Comparison of ENCODE assay signal across 8 cellular contexts in genomic region chr5:178130234-178130575, GRCh38. TPM values are rescaled to one million over a fixed set of nuclear protein-coding genes. Genes with fewer than 3 reads are reported as not detected.
DNase-seq lines count a peak whose midpoint lies in the region; ATAC-seq and TF ChIP-seq lines count a peak whose summit lies in the region.
"Not testable (repeated sequence)": the region's sequence is repeated elsewhere in the genome, so short reads cannot be mapped to it uniquely, and the experiment has no call there.

No MANE protein-coding gene starts in this region.

- peaks cover 20% of the 10 kb centered on the region for H3K4me1 ChIP-seq in HAP-1
- H3K4me1 ChIP-seq in iPS-18a (ENCODE audit: control insufficient read depth, low read depth, low read length) = peaks cover 34% of the 10 kb centered on the region

- H3K4me3 ChIP-seq in AG04450 (ENCODE audit: low read depth, low read length) (peak overlapping the region; percentile 75), HAP-1 (peak overlapping the region; percentile 88), iPS-18a (ENCODE audit: low read length) (peak overlapping the region; percentile 86)

- H3K27me3 ChIP-seq in AG04450 (ENCODE audit: control insufficient read depth, insufficient read depth, low read length); HAP-1 (ENCODE audit: low read depth); iPS-18a (ENCODE audit: control insufficient read depth, insufficient read depth, low read length): not testable (repeated sequence)

- peak overlapping the region; percentile 82 for H3K9ac ChIP-seq in iPS-18a (ENCODE audit: low read length)

- ATAC-seq in effector memory CD8-positive, alpha-beta T cell (replicated peaks) = not testable (repeated sequence)

- TF ChIP-seq CTCF in AG04450 (IDR thresholded peaks at IDR 0.05; ENCODE audit: low read depth, low read length); nephron (IDR thresholded peaks at IDR 0.05; ENCODE audit: unreplicated experiment in 3 of 3): not testable (repeated sequence)

- CTCF ChIA-PET in AG04450 (lab: Charles Lee) = interaction anchor here (0.6 kb wide), 3 partner anchors 10 to 53 kb away, joined by 3 to 5 read pairs (median 3); no protein-coding TSS in a partner anchor

- not testable (repeated sequence) for H3K27me3 Mint-ChIP-seq in activated naive CD8-positive, alpha-beta T cell; effector memory CD8-positive, alpha-beta T cell; nephron (ENCODE audit: low read depth); stimulated activated naive CD8-positive, alpha-beta T cell treated with anti-CD3 and anti-CD28 coated beads, Interleukin-15, Interleukin-2, amounts not matched to agents 100 ng/mL and 50 ng/mL, for 24 hours

- POLR2A ChIA-PET in AG04450 (lab: Yijun Ruan, JAX) = not testable (repeated sequence)

- not testable (repeated sequence) for H3K9me3 ChIP-seq in AG04450 (ENCODE audit: control insufficient read depth, insufficient read depth, low read length); HAP-1; iPS-18a (ENCODE audit: control insufficient read depth, low read depth, low read length)

- H3K27ac ChIP-seq in AG04450 (ENCODE audit: low read depth, low read length) (peak overlapping the region; percentile 21), iPS-18a (ENCODE audit: low read length) (peak overlapping the region; percentile 68)

- H3K36me3 ChIP-seq in HAP-1 (replicated peaks); iPS-18a (ENCODE audit: control insufficient read depth, low read depth, low read length): not testable (repeated sequence)

- DNase-seq in AG04450 (ENCODE audit: low read depth, low spot score); HAP-1 (ENCODE audit: low spot score in 2 of 2); effector memory CD8-positive, alpha-beta T cell: not testable (repeated sequence)
- DNase-seq in SHP77 treated with DMSO at 0.1 percent for 48 hours (lab: John Stamatoyannopoulos, UW) = peak; percentile 44

- in situ Hi-C loops in HAP-1 (cut with MboI; ENCODE audit: low sequenced_read_pairs) = not testable (repeated sequence)

- peak overlapping the region; percentile 58 for H3K27ac Mint-ChIP-seq in activated naive CD8-positive, alpha-beta T cell
- peak overlapping the region; percentile 28 to 35 for H3K27ac Mint-ChIP-seq in effector memory CD8-positive, alpha-beta T cell
- H3K27ac Mint-ChIP-seq in nephron = peak overlapping the region; percentile 73 to 96 (median 93)
- peak overlapping the region; percentile 65 for H3K27ac Mint-ChIP-seq in stimulated activated naive CD8-positive, alpha-beta T cell treated with anti-CD3 and anti-CD28 coated beads, Interleukin-15, Interleukin-2, amounts not matched to agents 100 ng/mL and 50 ng/mL, for 24 hours

- peak overlapping the region; percentile 80 for H3K4me3 Mint-ChIP-seq in activated naive CD8-positive, alpha-beta T cell
- peak overlapping the region; percentile 64 to 65 for H3K4me3 Mint-ChIP-seq in effector memory CD8-positive, alpha-beta T cell
- H3K4me3 Mint-ChIP-seq in nephron = peak overlapping the region; percentile 78 to 86 (median 85)
- H3K4me3 Mint-ChIP-seq in stimulated activated naive CD8-positive, alpha-beta T cell treated with anti-CD3 and anti-CD28 coated beads, Interleukin-15, Interleukin-2, amounts not matched to agents 100 ng/mL and 50 ng/mL, for 24 hours = peak overlapping the region; percentile 79

- not testable (repeated sequence) for H3K36me3 Mint-ChIP-seq in activated naive CD8-positive, alpha-beta T cell
- H3K36me3 Mint-ChIP-seq in effector memory CD8-positive, alpha-beta T cell (ENCODE audit: insufficient read depth) = peaks cover 13% of the 10 kb centered on the region
- H3K36me3 Mint-ChIP-seq in nephron (ENCODE audit: low read depth) = peaks cover 12% of the 10 kb centered on the region
- peaks cover 24% of the 10 kb centered on the region for H3K36me3 Mint-ChIP-seq in stimulated activated naive CD8-positive, alpha-beta T cell treated with anti-CD3 and anti-CD28 coated beads, Interleukin-15, Interleukin-2, amounts not matched to agents 100 ng/mL and 50 ng/mL, for 24 hours (ENCODE audit: low read depth)

- peaks cover 26% of the 10 kb centered on the region for H3K4me1 Mint-ChIP-seq in activated naive CD8-positive, alpha-beta T cell (ENCODE audit: low read depth)
- peaks cover 8 to 17% of the 10 kb centered on the region in 2 donors for H3K4me1 Mint-ChIP-seq in effector memory CD8-positive, alpha-beta T cell (ENCODE audit: low read depth in 2 of 2)
- peaks cover 23% of the 10 kb centered on the region for H3K4me1 Mint-ChIP-seq in nephron
- peaks cover 23% of the 10 kb centered on the region for H3K4me1 Mint-ChIP-seq in stimulated activated naive CD8-positive, alpha-beta T cell treated with anti-CD3 and anti-CD28 coated beads, Interleukin-15, Interleukin-2, amounts not matched to agents 100 ng/mL and 50 ng/mL, for 24 hours (ENCODE audit: low read depth)

- not testable (repeated sequence) for H3K9me3 Mint-ChIP-seq in activated naive CD8-positive, alpha-beta T cell (ENCODE audit: low read depth); effector memory CD8-positive, alpha-beta T cell; nephron; stimulated activated naive CD8-positive, alpha-beta T cell treated with anti-CD3 and anti-CD28 coated beads, Interleukin-15, Interleukin-2, amounts not matched to agents 100 ng/mL and 50 ng/mL, for 24 hours

RNA-seq across cellular contexts. Expression of gene RMND5B, which starts 0.6 kb away (rescaled TPM):
- 19.8 and 21.0 TPM in 2 replicates for polyA plus RNA-seq in AG04450 (2011; rRNA removed)
- 21.4 and 25.4 TPM in 2 replicates for polyA minus RNA-seq in AG04450 (2011; rRNA and poly(A)+ RNA removed)

RNA-seq across cellular contexts. Expression of gene N4BP3, which starts 16.9 kb away (rescaled TPM):
- polyA plus RNA-seq in AG04450 (2011; rRNA removed) = 0.29 and 0.30 TPM in 2 replicates
- polyA minus RNA-seq in AG04450 (2011; rRNA and poly(A)+ RNA removed) = 0.41 and 0.43 TPM in 2 replicates

RNA-seq across cellular contexts. Expression of gene NHP2, which starts 23.5 kb away (rescaled TPM):
- 93.1 and 108 TPM in 2 replicates for polyA plus RNA-seq in AG04450 (2011; rRNA removed)
- polyA minus RNA-seq in AG04450 (2011; rRNA and poly(A)+ RNA removed) = 32.4 and 32.7 TPM in 2 replicates

RNA-seq across cellular contexts. Expression of gene GMCL2, which starts 57.0 kb away (rescaled TPM):
- polyA plus RNA-seq in AG04450 (2011; rRNA removed) = not detected in 2 replicates
- not detected in 2 replicates for polyA minus RNA-seq in AG04450 (2011; rRNA and poly(A)+ RNA removed)

Comparison
In these comparisons a context has a peak if more than half of its experiments do, and no peak if none do; other contexts are left out.
1. H3K27ac Mint-ChIP-seq: peak in every context shown above with its lines; median percentile 93 in nephron; 65 in stimulated activated naive CD8-positive, alpha-beta T cell treated with anti-CD3 and anti-CD28 coated beads, Interleukin-15, Interleukin-2, amounts not matched to agents 100 ng/mL and 50 ng/mL, for 24 hours; 58 in activated naive CD8-positive, alpha-beta T cell; 32 in effector memory CD8-positive, alpha-beta T cell.